In genomic region chr19:41299046-41299754, GRCh38 we compare ENCODE assay signal across 8 cellular contexts. TPM values are rescaled to one million over a fixed set of nuclear protein-coding genes. Genes with fewer than 3 reads are reported as not detected.
A peak's percentile ranks its signal among the peaks of the same experiment; 100 is the strongest.
DNase-seq lines count a peak whose midpoint lies in the region; ATAC-seq and TF ChIP-seq lines count a peak whose summit lies in the region.
"Had no signal": no experiment of that assay in that cellular context is flagged by ENCODE, and none has a peak within 500 bp of the region (broad histone marks: within the 10 kb centered on the region; RNA-seq: fewer than 3 reads in every experiment).

No MANE protein-coding gene starts in this region.

- 0 out of 2 replicates have a peak, but pooled peaks cover 8% of the 10 kb centered on the region for H3K79me2 ChIP-seq in GM23338 (replicated peaks; ENCODE audit: insufficient read depth)

- H3K36me3 ChIP-seq in GM23338 (ENCODE audit: insufficient read depth), result peaks cover 88% of the 10 kb centered on the region

- H3K4me2 ChIP-seq in GM23338, result no peak overlapping the region

- H3K36me3 Mint-ChIP-seq in GM23338 (ENCODE audit: low read depth) (peaks cover 98% of the 10 kb centered on the region), immature natural killer cell (peaks cover 24 to 59% (median 35%) of the 10 kb centered on the region in 3 donors)
- H3K36me3 Mint-ChIP-seq in activated naive CD8-positive, alpha-beta T cell, result peaks cover 23% of the 10 kb centered on the region
- H3K36me3 Mint-ChIP-seq in stimulated activated effector memory CD8-positive, alpha-beta T cell treated with anti-CD3 and anti-CD28 coated beads, Interleukin-12 subunit alpha, Interleukin-12 subunit beta, amount 100 ng/mL, for 72 hours, result peaks cover 100% of the 10 kb centered on the region

- H4K20me1 ChIP-seq in GM23338 (replicated peaks; ENCODE audit: insufficient read depth), result peaks cover 47% of the 10 kb centered on the region

- DNase-seq in GM23338 (ENCODE audit: low spot score) (no peak), immature natural killer cell (peak in 1 of 3 donors; percentile 24), germinal center (ENCODE audit: low spot score) (no peak), NCI-H2081 treated with DMSO at 0.1 percent for 48 hours (lab: John Stamatoyannopoulos, UW) (no peak)
- DNase-seq in stimulated activated effector memory CD8-positive, alpha-beta T cell treated with anti-CD3 and anti-CD28 coated beads, Interleukin-12 subunit alpha, Interleukin-12 subunit beta, amount 100 ng/mL, for 72 hours (ENCODE audit: low spot score in 2 of 2), result no peak
- DNase-seq: NCI-H2171 had no signal

- H3K4me3 ChIP-seq in GM23338, result no peak overlapping the region

- H3F3A ChIP-seq in GM23338 (replicated peaks; ENCODE audit: low read depth), result peaks cover 22% of the 10 kb centered on the region

- H3K4me3 Mint-ChIP-seq in GM23338, result no peak overlapping the region
- H3K4me3 Mint-ChIP-seq in activated naive CD8-positive, alpha-beta T cell, result peak overlapping the region; percentile 27
- peak overlapping the region; percentile 28 to 62 (median 55) for H3K4me3 Mint-ChIP-seq in immature natural killer cell
- no peak overlapping the region for H3K4me3 Mint-ChIP-seq in stimulated activated effector memory CD8-positive, alpha-beta T cell treated with anti-CD3 and anti-CD28 coated beads, Interleukin-12 subunit alpha, Interleukin-12 subunit beta, amount 100 ng/mL, for 72 hours

- H3K27me3 ChIP-seq in GM23338 (ENCODE audit: insufficient read depth), result no peaks in the 10 kb centered on the region

- H3K27ac Mint-ChIP-seq in GM23338 (peak overlapping the region; percentile 37; the same call in 1 of the 2 replicates), immature natural killer cell (peak overlapping the region; percentile 98 to 100 (median 100))
- peak overlapping the region; percentile 77 for H3K27ac Mint-ChIP-seq in activated naive CD8-positive, alpha-beta T cell
- H3K27ac Mint-ChIP-seq in stimulated activated effector memory CD8-positive, alpha-beta T cell treated with anti-CD3 and anti-CD28 coated beads, Interleukin-12 subunit alpha, Interleukin-12 subunit beta, amount 100 ng/mL, for 72 hours, result peak overlapping the region; percentile 99

- no peak overlapping the region for H2AFZ ChIP-seq in GM23338

- H3K4me1 Mint-ChIP-seq in GM23338, result no peaks in the 10 kb centered on the region
- H3K4me1 Mint-ChIP-seq in activated naive CD8-positive, alpha-beta T cell (ENCODE audit: low read depth), result peaks cover 93% of the 10 kb centered on the region
- peaks cover 89 to 98% of the 10 kb centered on the region in 2 donors for H3K4me1 Mint-ChIP-seq in immature natural killer cell
- H3K4me1 Mint-ChIP-seq in stimulated activated effector memory CD8-positive, alpha-beta T cell treated with anti-CD3 and anti-CD28 coated beads, Interleukin-12 subunit alpha, Interleukin-12 subunit beta, amount 100 ng/mL, for 72 hours, result peaks cover 96% of the 10 kb centered on the region

- peak overlapping the region; percentile 45; the same call in 1 of the 2 replicates for H3K27ac ChIP-seq in GM23338 (ENCODE audit: low read depth)

- no peaks in the 10 kb centered on the region for H3K4me1 ChIP-seq in GM23338 (ENCODE audit: insufficient read depth)

- H3K27me3 Mint-ChIP-seq in GM23338 (ENCODE audit: insufficient read depth, low read depth, poor library complexity), result peaks cover 4% of the 10 kb centered on the region
- no peaks in the 10 kb centered on the region for H3K27me3 Mint-ChIP-seq in activated naive CD8-positive, alpha-beta T cell
- H3K27me3 Mint-ChIP-seq in immature natural killer cell (ENCODE audit: low read depth in 3 of 3), result peaks cover 11 to 32% (median 30%) of the 10 kb centered on the region in 3 donors

- no peak for ATAC-seq in GM23338
- ATAC-seq in stimulated activated effector memory CD8-positive, alpha-beta T cell treated with anti-CD3 and anti-CD28 coated beads, Interleukin-12 subunit alpha, Interleukin-12 subunit beta, amount 100 ng/mL, for 72 hours, result no peak
- no peak for ATAC-seq in GM21723 (IDR thresholded peaks at IDR 0.05; ENCODE audit: unreplicated experiment)

- H3K9me2 ChIP-seq in GM23338 (ENCODE audit: insufficient read depth), result no peaks in the 10 kb centered on the region

- TF ChIP-seq CTCF in GM23338 (conservative IDR thresholded peaks at IDR 0.05; ENCODE audit: low read depth in 2 of 2), result no peak

- H3K9me3 Mint-ChIP-seq in GM23338, result no peaks in the 10 kb centered on the region
- H3K9me3 Mint-ChIP-seq in activated naive CD8-positive, alpha-beta T cell (ENCODE audit: low read depth), result no peaks in the 10 kb centered on the region
- H3K9me3 Mint-ChIP-seq in immature natural killer cell, result no peaks in the 10 kb centered on the region
- H3K9me3 Mint-ChIP-seq in stimulated activated effector memory CD8-positive, alpha-beta T cell treated with anti-CD3 and anti-CD28 coated beads, Interleukin-12 subunit alpha, Interleukin-12 subunit beta, amount 100 ng/mL, for 72 hours, result no peaks in the 10 kb centered on the region

TF ChIP-seq in GM23338, 12 proteins besides CTCF, POLR2A, EP300 and RAD21 (continues in another document):
- TF ChIP-seq ZNF114 (CRISPR knock-in tag; IDR thresholded peaks at IDR 0.05) (no peak), ZNF462 (CRISPR knock-in tag; IDR thresholded peaks at IDR 0.05) (no peak), NANOG (IDR thresholded peaks at IDR 0.05; ENCODE audit: borderline replicate concordance) (no peak)

RNA-seq across cellular contexts. Expression of gene CCDC97, which starts 10.8 kb away (rescaled TPM):
- total RNA-seq in GM23338 (2014; rRNA removed; shearing (Covaris generic)), result 8.0 and 9.7 TPM in 2 replicates
- polyA plus RNA-seq in GM23338 (2016; fragmentation: Nextera tagmentation; extraction: Ambion mirVana) (8.2 and 11.0 TPM in 2 replicates), immature natural killer cell (10 to 100 TPM; 14.2 to 38.2 (median 16.9) TPM)

RNA-seq across cellular contexts. Expression of gene HNRNPUL1, which starts 35.0 kb away (rescaled TPM):
- 166 and 204 TPM in 2 replicates for total RNA-seq in GM23338 (2014; rRNA removed; shearing (Covaris generic))
- polyA plus RNA-seq in GM23338 (2016; fragmentation: Nextera tagmentation; extraction: Ambion mirVana) (204 and 207 TPM in 2 replicates), immature natural killer cell (100 to 1,000 TPM in 1 of 3 donors, 10 to 100 TPM in 2; 23.3 to 103 (median 48.8) TPM)

RNA-seq across cellular contexts. Expression of gene TGFB1, which starts 54.5 kb away (rescaled TPM):
- 6.7 and 7.9 TPM in 2 replicates for total RNA-seq in GM23338 (2014; rRNA removed; shearing (Covaris generic))
- 0.99 and 1.4 TPM in 2 replicates for polyA plus RNA-seq in GM23338 (2016; fragmentation: Nextera tagmentation; extraction: Ambion mirVana)
- 100 to 1,000 TPM in 1 of 3 donors, 10 to 100 TPM in 2; 51.4 to 196 (median 66.4) TPM for polyA plus RNA-seq in immature natural killer cell

Comparison
In these comparisons a context has a peak if more than half of its experiments do, and no peak if none do; other contexts are left out.
1. H3K27ac Mint-ChIP-seq: peak in every context shown above with its lines; median percentile 100 in immature natural killer cell; 99 in stimulated activated effector memory CD8-positive, alpha-beta T cell treated with anti-CD3 and anti-CD28 coated beads, Interleukin-12 subunit alpha, Interleukin-12 subunit beta, amount 100 ng/mL, for 72 hours; 77 in activated naive CD8-positive, alpha-beta T cell; 37 in GM23338.
2. H3K4me3 Mint-ChIP-seq: peak in activated naive CD8-positive, alpha-beta T cell (single experiment) and immature natural killer cell (5 of 5); none in GM23338 (single experiment) and stimulated activated effector memory CD8-positive, alpha-beta T cell treated with anti-CD3 and anti-CD28 coated beads, Interleukin-12 subunit alpha, Interleukin-12 subunit beta, amount 100 ng/mL, for 72 hours (single experiment).
3. RNA of gene TGFB1, which starts 54.5 kb away (polyA plus RNA-seq): 51.4 to 196 TPM in immature natural killer cell; 0.99 to 1.4 TPM in GM23338; every median in the first group is over 10 times any median in the second.